Comparison of ENCODE assay signal across 8 cellular contexts in the genomic region with DNA sequence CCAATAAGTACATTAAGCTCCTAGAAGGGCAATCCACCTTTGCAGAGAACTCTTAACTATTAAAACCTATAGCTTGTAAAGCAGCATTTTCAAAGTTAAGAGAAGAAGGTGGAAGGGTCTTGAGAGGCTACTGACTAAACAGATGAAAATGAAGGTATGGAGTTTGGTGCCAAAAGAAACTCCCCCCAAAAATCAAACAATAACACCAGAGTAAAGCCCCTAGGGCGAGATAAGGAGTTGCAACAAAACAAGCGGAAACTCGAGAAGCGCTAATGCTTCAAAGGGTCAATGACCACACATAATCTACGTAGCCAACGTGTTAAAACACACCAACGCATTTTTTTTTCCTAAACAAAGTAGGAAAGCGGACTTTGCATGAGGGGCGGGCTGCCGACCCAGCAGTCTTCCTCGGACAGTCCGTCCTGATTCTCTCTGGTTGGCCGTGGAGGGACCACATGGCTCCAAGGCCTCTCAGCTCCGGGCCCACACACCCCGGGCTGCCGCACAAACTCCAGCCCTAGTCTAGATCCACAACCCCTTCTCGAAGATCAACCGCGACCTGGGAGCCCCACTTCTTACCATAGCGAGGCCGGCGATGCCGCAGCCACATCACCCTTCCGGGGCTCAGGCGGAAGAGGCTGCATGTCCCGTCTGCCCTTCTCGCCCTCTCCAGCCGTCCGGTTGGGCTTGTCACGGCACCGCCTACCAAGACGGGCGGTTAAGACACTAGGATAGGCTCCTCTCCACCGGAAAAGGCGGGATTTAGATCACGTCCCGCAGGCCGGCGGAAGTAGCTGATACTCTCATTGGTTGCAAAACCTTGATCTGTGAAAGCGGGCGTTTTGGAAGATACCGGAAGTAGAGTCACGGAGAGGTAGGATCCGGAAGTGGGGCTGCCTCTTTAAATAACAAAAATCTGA.
DNase-seq lines count a peak whose midpoint lies in the region; ATAC-seq, FAIRE-seq and TF ChIP-seq lines count a peak whose summit lies in the region.

A gene with protein sequence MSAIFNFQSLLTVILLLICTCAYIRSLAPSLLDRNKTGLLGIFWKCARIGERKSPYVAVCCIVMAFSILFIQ (minus strand): TSS at position 653 of the 920 bp plus-strand sequence. CDS start 71 bp downstream, at position 582.
A gene (plus strand): TSS at position 806 of the 920 bp plus-strand sequence. CDS start 27,373 bp downstream, outside the sequence.

- FAIRE-seq in islet of Langerhans (lab: Jason Lieb, UNC), result peak; percentile 99

- no peak for TF ChIP-seq CTCF in AG09319 (IDR thresholded peaks at IDR 0.05; ENCODE audit: low read depth, low read length)

- DNase-seq in AG09319 (ENCODE audit: extremely low read depth, low read depth), result peak; percentile 97
- peak; percentile 96 for DNase-seq in NCI-H446 treated with DMSO at 0.1 percent for 48 hours (lab: John Stamatoyannopoulos, UW)
- DNase-seq in cerebellar cortex (ENCODE audit: low spot score), result peak; percentile 100
- peak; percentile 84 for DNase-seq in stimulated activated CD4-positive, alpha-beta T cell treated with anti-CD3 and anti-CD28 coated beads, Interleukin-12 subunit alpha, Interleukin-12 subunit beta, amount 100 ng/mL, for 4 hours

- ATAC-seq in GM19035 (IDR thresholded peaks at IDR 0.05; ENCODE audit: unreplicated experiment), result peak; percentile 98
- peak; percentile 98 for ATAC-seq in HG03354 (IDR thresholded peaks at IDR 0.05; ENCODE audit: poor library complexity, severe bottlenecking, unreplicated experiment)
- peak; percentile 99 to 100 for ATAC-seq in activated CD4-positive, CD25-positive, alpha-beta regulatory T cell treated with anti-CD3 and anti-CD28 coated beads, Interleukin-2, amount 50 U/mL, for 24 hours

Comparison
In these comparisons a context has a peak if more than half of its experiments do, and no peak if none do; other contexts are left out.
1. Peak in every context shown above with its lines: DNase-seq and ATAC-seq.